Comparison of ENCODE assay signal across 14 cellular contexts in the genomic region with DNA sequence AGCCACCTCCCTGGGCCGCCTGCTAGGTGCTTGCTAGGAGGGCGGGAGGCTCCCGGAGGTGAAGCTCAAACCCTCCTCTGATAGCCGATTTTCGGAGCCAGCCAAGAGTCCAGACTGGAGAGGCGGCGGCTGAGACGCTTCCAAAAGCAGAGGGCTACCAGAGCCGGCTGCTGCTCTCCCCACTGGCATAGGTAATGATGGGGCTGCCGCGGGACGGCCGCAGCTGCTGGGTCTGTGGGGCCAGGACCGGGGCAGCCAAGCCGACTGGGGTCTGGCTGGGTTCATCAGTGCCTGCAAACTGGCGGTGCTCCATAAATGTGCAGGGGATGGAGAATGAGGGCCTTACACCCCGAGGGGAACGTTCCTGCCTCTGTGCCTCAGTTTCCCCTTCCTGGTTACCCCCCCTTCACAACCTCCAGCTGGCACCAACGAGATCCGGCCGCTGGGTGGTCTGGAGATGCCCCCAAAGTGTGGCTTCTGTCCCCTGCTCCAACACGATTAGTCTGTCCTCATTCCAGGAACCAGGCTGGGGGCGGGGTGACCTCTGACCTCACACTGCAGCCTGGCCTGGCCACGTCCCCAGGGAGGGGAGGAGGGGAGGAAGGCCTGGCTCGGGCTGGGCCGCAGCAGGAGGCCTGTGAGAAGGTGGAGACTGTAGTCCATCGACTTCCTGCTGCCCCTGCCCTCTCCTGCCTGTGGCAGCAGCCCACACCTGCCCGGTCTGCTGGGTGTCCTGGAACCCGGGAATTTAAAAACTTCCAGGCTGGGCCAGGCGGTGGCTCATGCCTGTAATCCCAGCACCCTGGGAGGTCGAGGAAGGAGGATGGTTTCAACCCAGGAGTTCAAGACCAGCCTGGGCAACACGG. TPM values are rescaled to one million over a fixed set of nuclear protein-coding genes. Genes with fewer than 3 reads are reported as not detected.
DNase-seq lines count a peak whose midpoint lies in the region; ATAC-seq and TF ChIP-seq lines count a peak whose summit lies in the region.
"Had no signal": no experiment of that assay in that cellular context is flagged by ENCODE, and none has a peak within 500 bp of the region (broad histone marks: within the 10 kb centered on the region; RNA-seq: fewer than 3 reads in every experiment).

No MANE protein-coding gene starts in this region.

- H3K27ac Mint-ChIP-seq in activated B cell treated with CpG ODN at 0.5 μM for 24 hours: peak overlapping the region; percentile 50
- H3K27ac Mint-ChIP-seq: activated CD4-positive, alpha-beta T cell treated with anti-CD3 and anti-CD28 coated beads for 36 hours; CD4-positive, alpha-beta memory T cell; natural killer cell treated with Interleukin-12 subunit alpha and Interleukin-12 subunit beta and Interleukin-15 and Interleukin-18, amount 100 ng/mL, for 72 hours had no signal

- WGBS in mesenchymal stem cell: 22% methylated on average over 29 of the region's 32 CpGs
- 10 to 64% methylated on average over 4 to 8 of the region's 32 CpGs for WGBS in esophagus squamous epithelium, 2 donors

- peak; percentile 91 for DNase-seq in H7
- no peak for DNase-seq in activated B cell treated with CpG ODN at 0.5 μM for 24 hours
- DNase-seq in mesenchymal stem cell: peak; percentile 53
- no peak for DNase-seq in esophagus squamous epithelium (lab: John Stamatoyannopoulos, UW)
- DNase-seq: activated CD4-positive, alpha-beta T cell treated with anti-CD3 and anti-CD28 coated beads for 36 hours; activated gamma-delta T cell treated with Interleukin-2 at 50 U/mL for 16 hours; dermis blood vessel endothelial cell; hippocampal formation; NCI-H2171; stimulated activated CD4-positive, alpha-beta T cell treated with anti-CD3 and anti-CD28 coated beads, Interleukin-2, amount 100 ng/mL, for 24 hours had no signal

- no peak for TF ChIP-seq POLR2A in esophagus squamous epithelium (IDR thresholded peaks at IDR 0.05)

- intact Hi-C loops in activated B cell treated with CpG ODN at 0.5 μM for 24 hours (cut with micrococcal nuclease) (no loop called here), esophagus squamous epithelium (cut with DNase I) (loop anchor here (10.0 kb wide), 1 partner anchor 126 kb away; the partner anchor contains the start of genes CFD and ELANE)

- H2BK15ac ChIP-seq in mesenchymal stem cell (ENCODE audit: low read depth, poor library complexity, severe bottlenecking): peak overlapping the region; percentile 75

- H3K9me3 ChIP-seq in mesenchymal stem cell (ENCODE audit: control insufficient read depth, low read length): no peaks in the 10 kb centered on the region
- no peaks in the 10 kb centered on the region for H3K9me3 ChIP-seq in esophagus squamous epithelium

- peak overlapping the region; percentile 47 for H2AK5ac ChIP-seq in mesenchymal stem cell (ENCODE audit: low read length, severe bottlenecking)

- H3K79me1 ChIP-seq in mesenchymal stem cell (replicated peaks; ENCODE audit: low read length, poor library complexity, severe bottlenecking): peaks cover 10% of the 10 kb centered on the region

- H3K27me3 ChIP-seq in H7 (ENCODE audit: control insufficient read depth, insufficient read depth, low read length): no peaks in the 10 kb centered on the region
- H3K27me3 ChIP-seq in mesenchymal stem cell (ENCODE audit: control insufficient read depth in 1 of 2, insufficient read depth in 1 of 2, low read length in 2 of 2): no peaks in the 10 kb centered on the region
- H3K27me3 ChIP-seq in esophagus squamous epithelium: peaks cover 0 to 20% (median 0%) of the 10 kb centered on the region in 4 donors

- peaks cover 7% of the 10 kb centered on the region for H3K36me3 Mint-ChIP-seq in activated B cell treated with CpG ODN at 0.5 μM for 24 hours (ENCODE audit: low read depth)
- H3K36me3 Mint-ChIP-seq: natural killer cell treated with Interleukin-12 subunit alpha and Interleukin-12 subunit beta and Interleukin-15 and Interleukin-18, amount 100 ng/mL, for 72 hours had no signal

- no peaks in the 10 kb centered on the region for H3K9me3 Mint-ChIP-seq in activated B cell treated with CpG ODN at 0.5 μM for 24 hours
- H3K9me3 Mint-ChIP-seq: CD4-positive, alpha-beta memory T cell; natural killer cell treated with Interleukin-12 subunit alpha and Interleukin-12 subunit beta and Interleukin-15 and Interleukin-18, amount 100 ng/mL, for 72 hours had no signal

- H3K4me3 Mint-ChIP-seq in activated B cell treated with CpG ODN at 0.5 μM for 24 hours: no peak overlapping the region
- H3K4me3 Mint-ChIP-seq: activated CD4-positive, alpha-beta T cell treated with anti-CD3 and anti-CD28 coated beads for 36 hours; CD4-positive, alpha-beta memory T cell; natural killer cell treated with Interleukin-12 subunit alpha and Interleukin-12 subunit beta and Interleukin-15 and Interleukin-18, amount 100 ng/mL, for 72 hours had no signal

- peak overlapping the region; percentile 58 for H4K8ac ChIP-seq in mesenchymal stem cell (ENCODE audit: low read length)

- POLR2A ChIA-PET in activated B cell treated with CpG ODN at 0.5 μM for 24 hours (lab: Charles Lee): interaction anchor here (0.7 to 5.7 kb wide), 2 partner anchors 53 to 56 kb away, joined by 5 to 67 read pairs; partner anchors contain the start of gene ARID3A

- H3K27me3 Mint-ChIP-seq in activated B cell treated with CpG ODN at 0.5 μM for 24 hours: no peaks in the 10 kb centered on the region
- H3K27me3 Mint-ChIP-seq: activated CD4-positive, alpha-beta T cell treated with anti-CD3 and anti-CD28 coated beads for 36 hours; CD4-positive, alpha-beta memory T cell; natural killer cell treated with Interleukin-12 subunit alpha and Interleukin-12 subunit beta and Interleukin-15 and Interleukin-18, amount 100 ng/mL, for 72 hours had no signal

- peak overlapping the region; percentile 94 for H2BK120ac ChIP-seq in mesenchymal stem cell (ENCODE audit: low read depth, low read length)

- TF ChIP-seq CTCF in activated B cell treated with CpG ODN at 0.5 μM for 24 hours (IDR thresholded peaks at IDR 0.05) (no peak), esophagus squamous epithelium (IDR thresholded peaks at IDR 0.05) (no peak)

- no peak overlapping the region for H3K14ac ChIP-seq in mesenchymal stem cell (ENCODE audit: low read length in 2 of 2)

- peak overlapping the region; percentile 97 for H4K91ac ChIP-seq in mesenchymal stem cell (ENCODE audit: low read length)

- H3K4me1 ChIP-seq in mesenchymal stem cell (ENCODE audit: control insufficient read depth, insufficient read depth, low read depth, low read length) (peaks cover 34% of the 10 kb centered on the region), esophagus squamous epithelium (peaks cover 16 to 43% (median 19%) of the 10 kb centered on the region in 3 donors)

- peak overlapping the region; percentile 65 to 90 for H2BK12ac ChIP-seq in mesenchymal stem cell (ENCODE audit: low read length in 2 of 2)

- no peak overlapping the region for H2AFZ ChIP-seq in mesenchymal stem cell (ENCODE audit: low read depth, low read length)

- peak overlapping the region; percentile 54 to 70 for H3K4ac ChIP-seq in mesenchymal stem cell (ENCODE audit: low read depth in 1 of 2, low read length in 2 of 2)

- H3K36me3 ChIP-seq in H7 (replicated peaks; ENCODE audit: control insufficient read depth, insufficient read depth, low read length) (no peaks in the 10 kb centered on the region), mesenchymal stem cell (ENCODE audit: control insufficient read depth in 1 of 2, insufficient read depth in 2 of 2, low read depth in 1 of 2, low read length in 2 of 2) (peaks cover 0 to 20% of the 10 kb centered on the region in 2 experiments), esophagus squamous epithelium (no peaks in the 10 kb centered on the region)

- H3K18ac ChIP-seq in mesenchymal stem cell (ENCODE audit: low read depth in 1 of 2, low read length in 2 of 2): peak overlapping the region; percentile 76 to 90

- H3K9ac ChIP-seq in mesenchymal stem cell (ENCODE audit: low read length): no peak overlapping the region

- no peak overlapping the region for H3K27ac ChIP-seq in mesenchymal stem cell (ENCODE audit: low read length, poor library complexity, severe bottlenecking)
- no peak overlapping the region for H3K27ac ChIP-seq in esophagus squamous epithelium

- peaks cover 16% of the 10 kb centered on the region for H3K4me1 Mint-ChIP-seq in activated B cell treated with CpG ODN at 0.5 μM for 24 hours

- no peak overlapping the region for H3K4me3 ChIP-seq in H7 (ENCODE audit: insufficient read depth, low read depth, low read length)
- H3K4me3 ChIP-seq in mesenchymal stem cell (ENCODE audit: insufficient read depth in 1 of 2, low read depth in 1 of 2, low read length in 2 of 2): no peak overlapping the region
- no peak overlapping the region for H3K4me3 ChIP-seq in esophagus squamous epithelium

- CTCF ChIA-PET in activated B cell treated with CpG ODN at 0.5 μM for 24 hours (lab: Charles Lee): interaction anchor here (2.2 to 4.5 kb wide), 2 partner anchors 57 to 117 kb away, joined by 34 to 37 read pairs; no protein-coding TSS in a partner anchor

- H3K23ac ChIP-seq in mesenchymal stem cell (ENCODE audit: low read length in 2 of 2): no peak overlapping the region

- peak overlapping the region; percentile 46 for H3K4me2 ChIP-seq in mesenchymal stem cell (ENCODE audit: low read length, poor library complexity, severe bottlenecking)

- ATAC-seq in activated B cell treated with CpG ODN at 0.5 μM for 24 hours (ENCODE audit: low read depth): no peak
- ATAC-seq in GM21367 (IDR thresholded peaks at IDR 0.05; ENCODE audit: unreplicated experiment): no peak
- no peak for ATAC-seq in GM21515 (IDR thresholded peaks at IDR 0.05; ENCODE audit: unreplicated experiment)
- ATAC-seq: activated CD4-positive, alpha-beta T cell treated with anti-CD3 and anti-CD28 coated beads for 36 hours; natural killer cell treated with Interleukin-12 subunit alpha and Interleukin-12 subunit beta and Interleukin-15 and Interleukin-18, amount 100 ng/mL, for 72 hours had no signal

- H2BK5ac ChIP-seq in mesenchymal stem cell (ENCODE audit: low read depth, low read length, poor library complexity, severe bottlenecking): no peak overlapping the region

RNA-seq across cellular contexts. Expression of gene WDR18, which starts 3.8 kb away (rescaled TPM):
- total RNA-seq in H7 (2014; rRNA removed; shearing (Covaris generic)): 107 and 140 TPM in 2 replicates
- total RNA-seq in activated B cell treated with CpG ODN at 0.5 μM for 24 hours: 66.5 and 84.7 TPM in 2 replicates
- polyA plus RNA-seq in mesenchymal stem cell (2013, experiment 1 of 2): 25.0 TPM
- polyA plus RNA-seq in mesenchymal stem cell (2013, experiment 2 of 2): 25.1 TPM
- 10 to 100 TPM; 28.2 to 70.1 (median 53.0) TPM for total RNA-seq in esophagus squamous epithelium

RNA-seq across cellular contexts. Expression of gene GRIN3B, which starts 19.9 kb away (rescaled TPM):
- total RNA-seq in H7 (2014; rRNA removed; shearing (Covaris generic)): 0.03 and 0.07 TPM in 2 replicates
- total RNA-seq in activated B cell treated with CpG ODN at 0.5 μM for 24 hours (0.11 TPM in 1 of 2 replicates, not detected in the other), esophagus squamous epithelium (not detected)
- polyA plus RNA-seq in mesenchymal stem cell (2013, experiment 1 of 2): 0.66 TPM
- 0.56 TPM for polyA plus RNA-seq in mesenchymal stem cell (2013, experiment 2 of 2)
- total RNA-seq: CD4-positive, alpha-beta memory T cell; natural killer cell treated with Interleukin-12 subunit alpha and Interleukin-12 subunit beta and Interleukin-15 and Interleukin-18, amount 100 ng/mL, for 72 hours had no signal
- polyA plus RNA-seq: CD4-positive, alpha-beta memory T cell had no signal

RNA-seq across cellular contexts. Expression of gene TMEM259, which starts 40.6 kb away (rescaled TPM):
- total RNA-seq in H7 (2014; rRNA removed; shearing (Covaris generic)): 153 and 185 TPM in 2 replicates
- 223 and 257 TPM in 2 replicates for total RNA-seq in activated B cell treated with CpG ODN at 0.5 μM for 24 hours
- 115 TPM for polyA plus RNA-seq in mesenchymal stem cell (2013, experiment 1 of 2)
- polyA plus RNA-seq in mesenchymal stem cell (2013, experiment 2 of 2): 119 TPM
- total RNA-seq in esophagus squamous epithelium: 100 to 1,000 TPM; 101 to 182 (median 146) TPM

RNA-seq across cellular contexts. Expression of gene RNU6-2, which starts 41.0 kb away (rescaled TPM):
- not detected in 2 replicates for total RNA-seq in H7 (2014; rRNA removed; shearing (Covaris generic))
- not detected in 2 replicates for total RNA-seq in activated B cell treated with CpG ODN at 0.5 μM for 24 hours
- polyA plus RNA-seq in mesenchymal stem cell (2013, experiment 1 of 2): not detected
- polyA plus RNA-seq in mesenchymal stem cell (2013, experiment 2 of 2): not detected
- total RNA-seq in esophagus squamous epithelium: not detected
- total RNA-seq: activated CD4-positive, alpha-beta T cell treated with anti-CD3 and anti-CD28 coated beads for 36 hours; CD4-positive, alpha-beta memory T cell; dermis blood vessel endothelial cell; natural killer cell treated with Interleukin-12 subunit alpha and Interleukin-12 subunit beta and Interleukin-15 and Interleukin-18, amount 100 ng/mL, for 72 hours had no signal
- polyA plus RNA-seq: CD4-positive, alpha-beta memory T cell had no signal

RNA-seq across cellular contexts. Expression of gene CNN2, which starts 46.0 kb away (rescaled TPM):
- 440 and 495 TPM in 2 replicates for total RNA-seq in H7 (2014; rRNA removed; shearing (Covaris generic))
- 352 and 371 TPM in 2 replicates for total RNA-seq in activated B cell treated with CpG ODN at 0.5 μM for 24 hours
- 374 TPM for polyA plus RNA-seq in mesenchymal stem cell (2013, experiment 1 of 2)
- 362 TPM for polyA plus RNA-seq in mesenchymal stem cell (2013, experiment 2 of 2)
- total RNA-seq in esophagus squamous epithelium: 100 to 1,000 TPM in 2 of 4 donors, 10 to 100 TPM in 2; 79.0 to 125 (median 105) TPM

Comparison
In these comparisons a context has a peak if more than half of its experiments do, and no peak if none do; other contexts are left out.
1. DNase-seq: peak in H7 (single experiment) and mesenchymal stem cell (single experiment); none in activated B cell treated with CpG ODN at 0.5 μM for 24 hours (single experiment) and esophagus squamous epithelium (single experiment).